ENCODE assay signal across 14 cellular contexts in the genomic region with DNA sequence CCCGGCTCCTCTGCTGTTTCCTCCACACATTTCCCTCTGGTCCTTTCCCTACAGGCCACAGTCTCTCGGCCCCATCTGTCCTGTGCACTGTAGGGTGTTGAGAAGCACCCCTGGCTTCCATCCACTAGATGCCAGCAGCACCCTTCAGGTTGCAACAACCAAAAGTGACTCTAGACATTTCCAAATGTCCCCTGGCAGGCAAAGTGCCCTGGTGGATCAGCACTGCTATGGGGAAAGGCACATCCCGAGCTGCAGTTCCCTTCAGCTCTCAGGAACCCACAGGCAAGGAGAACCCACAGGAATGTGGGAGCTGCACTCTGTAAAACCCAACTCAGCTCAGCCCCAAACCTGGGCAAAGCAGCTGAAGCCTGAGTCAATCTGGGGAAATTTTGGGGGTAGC.
DNase-seq lines count a peak whose midpoint lies in the region; ATAC-seq, FAIRE-seq and TF ChIP-seq lines count a peak whose summit lies in the region.
"Had no signal": no experiment of that assay in that cellular context is flagged by ENCODE, and none has a peak within 500 bp of the region (broad histone marks: within the 10 kb centered on the region; RNA-seq: fewer than 3 reads in every experiment).

No MANE protein-coding gene starts in this region.

- H2AFZ ChIP-seq in HepG2 (ENCODE audit: low read length) (no peak overlapping the region), SK-N-SH (ENCODE audit: low read depth) (no peak overlapping the region)

- H3K36me3 Mint-ChIP-seq in stimulated activated effector memory CD8-positive, alpha-beta T cell treated with anti-CD3 and anti-CD28 coated beads, Interleukin-12 subunit alpha, Interleukin-12 subunit beta, amount 100 ng/mL, for 72 hours = peaks cover 46% of the 10 kb centered on the region

- H3K27ac ChIP-seq in HepG2 (ENCODE audit: extremely low read length, insufficient read depth, low read length) (no peak overlapping the region), right lobe of liver (no peak overlapping the region), SK-N-SH (ENCODE audit: low read depth in 2 of 2, low read length in 1 of 2) (no peak overlapping the region)

- no peak overlapping the region for H3K4me3 ChIP-seq in HepG2 (replicated peaks in 1 of 3; ENCODE audit: insufficient read depth in 1 of 3, low read depth in 2 of 3, low read length in 3 of 3)
- H3K4me3 ChIP-seq in right lobe of liver = no peak overlapping the region
- no peak overlapping the region for H3K4me3 ChIP-seq in SK-N-SH (ENCODE audit: low read depth in 2 of 2, low read length in 1 of 2)
- H3K4me3 ChIP-seq in fibroblast of the aortic adventitia (ENCODE audit: low read depth, low read length) = no peak overlapping the region
- H3K4me3 ChIP-seq in lower leg skin (ENCODE audit: low read depth, poor library complexity, severe bottlenecking) = no peak overlapping the region
- H3K4me3 ChIP-seq: HAP-1 had no signal

- no peaks in the 10 kb centered on the region for H3K9me3 Mint-ChIP-seq in stimulated activated effector memory CD8-positive, alpha-beta T cell treated with anti-CD3 and anti-CD28 coated beads, Interleukin-12 subunit alpha, Interleukin-12 subunit beta, amount 100 ng/mL, for 72 hours
- H3K9me3 Mint-ChIP-seq: activated T-helper 1 cell treated with anti-CD3 and anti-CD28 coated beads, Interleukin-12 subunit alpha, Interleukin-12 subunit beta, Interleukin-2, Interleukin-4 antibody, amounts not matched to agents 30 ng/mL and 10 ng/mL and 1 ng/mL, durations not matched to agents 14 hours and 24 hours and 36 hours had no signal

- peaks cover 0 to 10% of the 10 kb centered on the region in 2 experiments for H3K36me3 ChIP-seq in HepG2 (replicated peaks in 1 of 2; ENCODE audit: control insufficient read depth in 1 of 2, insufficient read depth in 2 of 2, low read length in 2 of 2)
- no peaks in the 10 kb centered on the region for H3K36me3 ChIP-seq in right lobe of liver
- no peaks in the 10 kb centered on the region for H3K36me3 ChIP-seq in SK-N-SH (replicated peaks in 1 of 2; ENCODE audit: control insufficient read depth in 1 of 2, insufficient read depth in 2 of 2, low read length in 1 of 2)
- H3K36me3 ChIP-seq: HAP-1 had no signal

- POLR2A ChIA-PET in HepG2 (lab: Yijun Ruan, JAX) (no interaction called here), SK-N-SH (lab: Yijun Ruan, JAX) (no interaction called here)

- intact Hi-C loops in HepG2 (cut with micrococcal nuclease; ENCODE audit: unreplicated experiment) = no loop called here
- intact Hi-C loops in right lobe of liver (cut with DNase I) = no loop called here
- intact Hi-C loops in lower leg skin (cut with DNase I; ENCODE audit: low total_unique reads) = no loop called here

- CTCF ChIA-PET in HepG2 (lab: Yijun Ruan, JAX; ENCODE audit: low intra/inter-chr PET ratio, low total read pairs) = no interaction called here
- CTCF ChIA-PET in SK-N-SH (lab: Yijun Ruan, JAX) = interaction anchor here (0.5 to 5.4 kb wide), 4 partner anchors 12 to 31 kb away, joined by 3 to 39 read pairs (median 3); no protein-coding TSS in a partner anchor

- no TSS peak for BruUV-seq in HepG2 (replicated peaks; lab: Mats Ljungman, UMichigan)

- TF ChIP-seq POLR2A in HepG2 (IDR thresholded peaks at IDR 0.05; ENCODE audit: insufficient read depth in 1 of 2, low read depth in 2 of 2, low read length in 2 of 2) (no peak), right lobe of liver (IDR thresholded peaks at IDR 0.05) (no peak), lower leg skin (IDR thresholded peaks at IDR 0.05) (no peak)

- no peak overlapping the region for H3K4me3 Mint-ChIP-seq in stimulated activated effector memory CD8-positive, alpha-beta T cell treated with anti-CD3 and anti-CD28 coated beads, Interleukin-12 subunit alpha, Interleukin-12 subunit beta, amount 100 ng/mL, for 72 hours
- H3K4me3 Mint-ChIP-seq: activated T-helper 1 cell treated with anti-CD3 and anti-CD28 coated beads, Interleukin-12 subunit alpha, Interleukin-12 subunit beta, Interleukin-2, Interleukin-4 antibody, amounts not matched to agents 30 ng/mL and 10 ng/mL and 1 ng/mL, durations not matched to agents 14 hours and 24 hours and 36 hours had no signal

- H3K4me2 ChIP-seq in HepG2 (ENCODE audit: low read depth, low read length) (no peak overlapping the region), SK-N-SH (no peak overlapping the region)

- no peak for TF ChIP-seq RAD21 in HepG2 (CRISPR knock-in tag; IDR thresholded peaks at IDR 0.05)
- TF ChIP-seq RAD21 in SK-N-SH (IDR thresholded peaks at IDR 0.05; ENCODE audit: low read length) = peak; percentile 57

- H4K20me1 ChIP-seq in HepG2 (ENCODE audit: insufficient read depth, low read length) = no peaks in the 10 kb centered on the region; the same call in 1 of the 2 replicates
- H4K20me1 ChIP-seq in SK-N-SH (ENCODE audit: insufficient read depth) = no peaks in the 10 kb centered on the region

- H3K4me1 ChIP-seq in HepG2 (ENCODE audit: insufficient read depth, low read length) (peaks cover 18% of the 10 kb centered on the region), right lobe of liver (no peaks in the 10 kb centered on the region), SK-N-SH (ENCODE audit: control insufficient read depth in 1 of 2, insufficient read depth in 2 of 2, low read depth in 1 of 2, low read length in 1 of 2) (peaks cover 0 to 18% of the 10 kb centered on the region in 2 experiments; a peak in 2 of 4 replicates)

- H3K9ac ChIP-seq in HepG2 (ENCODE audit: insufficient read depth, low read depth, low read length) (no peak overlapping the region), SK-N-SH (no peak overlapping the region)

- WGBS in HepG2 (ENCODE audit: low lambda C conversion rate) = 73% methylated on average over 3 of the region's 3 CpGs
- WGBS in right lobe of liver (ENCODE audit: insufficient coverage, low coverage, low lambda C conversion rate, missing lambda C conversion rate) = no CpG with 5 or more reads among the region's 3 CpGs
- 89% methylated on average over 1 of the region's 3 CpGs for WGBS in SK-N-SH (ENCODE audit: low lambda C conversion rate)
- 58 to 80% methylated on average over 3 of the region's 3 CpGs for WGBS in lower leg skin, 2 donors

- no peaks in the 10 kb centered on the region for H3K27me3 ChIP-seq in HepG2 (ENCODE audit: control insufficient read depth in 1 of 2, insufficient read depth in 2 of 2, low read length in 2 of 2)
- H3K27me3 ChIP-seq in right lobe of liver = no peaks in the 10 kb centered on the region
- H3K27me3 ChIP-seq in SK-N-SH (ENCODE audit: insufficient read depth) = no peaks in the 10 kb centered on the region

- FAIRE-seq in HepG2 (lab: Jason Lieb, UNC) = no peak
- FAIRE-seq: RCC 7860 had no signal

- ATAC-seq in HepG2 (peak; percentile 55), right lobe of liver (no peak), GM21447 (IDR thresholded peaks at IDR 0.05; ENCODE audit: unreplicated experiment) (no peak), GM19023 (IDR thresholded peaks at IDR 0.05; ENCODE audit: unreplicated experiment) (no peak)
- ATAC-seq in stimulated activated effector memory CD8-positive, alpha-beta T cell treated with anti-CD3 and anti-CD28 coated beads, Interleukin-12 subunit alpha, Interleukin-12 subunit beta, amount 100 ng/mL, for 72 hours = no peak

- peak overlapping the region; percentile 17 for H3K27ac Mint-ChIP-seq in stimulated activated effector memory CD8-positive, alpha-beta T cell treated with anti-CD3 and anti-CD28 coated beads, Interleukin-12 subunit alpha, Interleukin-12 subunit beta, amount 100 ng/mL, for 72 hours
- H3K27ac Mint-ChIP-seq: activated T-helper 1 cell treated with anti-CD3 and anti-CD28 coated beads, Interleukin-12 subunit alpha, Interleukin-12 subunit beta, Interleukin-2, Interleukin-4 antibody, amounts not matched to agents 30 ng/mL and 10 ng/mL and 1 ng/mL, durations not matched to agents 14 hours and 24 hours and 36 hours had no signal

- in situ Hi-C loops in HepG2 (cut with HindIII; ENCODE audit: extremely low pct_ligation_motif_present, low pct_unique_long_range_greater_than_20kb) = no loop called here

- no peaks in the 10 kb centered on the region for H3K9me2 ChIP-seq in SK-N-SH

- TF ChIP-seq EP300 in HepG2 (IDR thresholded peaks at IDR 0.05; ENCODE audit: low read depth in 2 of 2, low read length in 2 of 2) (no peak), HepG2 (CRISPR knock-in tag; IDR thresholded peaks at IDR 0.05; ENCODE audit: borderline replicate concordance) (no peak), SK-N-SH (IDR thresholded peaks at IDR 0.05; ENCODE audit: borderline replicate concordance in 1 of 2, low read depth in 1 of 2, low read length in 1 of 2) (no peak)

- H3F3A ChIP-seq in SK-N-SH (replicated peaks; ENCODE audit: insufficient read depth) = no peaks in the 10 kb centered on the region

- H3K4me1 Mint-ChIP-seq in stimulated activated effector memory CD8-positive, alpha-beta T cell treated with anti-CD3 and anti-CD28 coated beads, Interleukin-12 subunit alpha, Interleukin-12 subunit beta, amount 100 ng/mL, for 72 hours = no peaks in the 10 kb centered on the region

- H3K79me2 ChIP-seq in HepG2 (ENCODE audit: insufficient read depth, low read length) = no peaks in the 10 kb centered on the region
- no peaks in the 10 kb centered on the region for H3K79me2 ChIP-seq in SK-N-SH (ENCODE audit: insufficient read depth)

- TF ChIP-seq CTCF in HepG2 (CRISPR knock-in tag; IDR thresholded peaks at IDR 0.05) = peak; percentile 26; the same call in 1 of the 2 replicates
- no peak for TF ChIP-seq CTCF in right lobe of liver (IDR thresholded peaks at IDR 0.05)
- no peak for TF ChIP-seq CTCF in SK-N-SH (IDR thresholded peaks at IDR 0.05)
- TF ChIP-seq CTCF in fibroblast of the aortic adventitia (IDR thresholded peaks at IDR 0.05; ENCODE audit: insufficient read depth, low read length) = no peak
- no peak for TF ChIP-seq CTCF in lower leg skin (IDR thresholded peaks at IDR 0.05)

- H3K9me3 ChIP-seq in HepG2 (ENCODE audit: low read length) (no peaks in the 10 kb centered on the region), right lobe of liver (no peaks in the 10 kb centered on the region), SK-N-SH (no peaks in the 10 kb centered on the region)

- DNase-seq in HepG2 (ENCODE audit: low spot score) (peak; percentile 9), right lobe of liver (no peak), SK-N-SH (peak; percentile 45), fibroblast of the aortic adventitia (ENCODE audit: low read depth) (peak; percentile 8), lower leg skin (ENCODE audit: low spot score in 2 of 2) (no peak)
- no peak for DNase-seq in stimulated activated effector memory CD8-positive, alpha-beta T cell treated with anti-CD3 and anti-CD28 coated beads, Interleukin-12 subunit alpha, Interleukin-12 subunit beta, amount 100 ng/mL, for 72 hours (ENCODE audit: low spot score in 2 of 2)
- DNase-seq: activated CD4-positive, alpha-beta T cell treated with anti-CD3 and anti-CD28 coated beads, Interleukin-2, amount 50 U/mL, for 1 hour; NCI-H446 treated with DMSO at 0.1 percent for 48 hours; stimulated activated CD4-positive, alpha-beta T cell treated with anti-CD3 and anti-CD28 coated beads, Interleukin-1b, Interleukin-23, amount 100 ng/mL, for 48 hours had no signal

TF ChIP-seq in HepG2, 621 proteins besides CTCF, POLR2A, EP300 and RAD21 (continues in another document):
- no peak for TF ChIP-seq ZNF264 (CRISPR knock-in tag; IDR thresholded peaks at IDR 0.05)
- TF ChIP-seq SRSF1 (optimal IDR thresholded peaks at IDR 0.05; ENCODE audit: low read depth, low read length) = no peak

TF ChIP-seq in SK-N-SH, 30 proteins besides CTCF, POLR2A, EP300 and RAD21 (continues in another document):
- TF ChIP-seq SMC3 (IDR thresholded peaks at IDR 0.05; ENCODE audit: low read depth, low read length) = peak; percentile 17; the same call in 1 of the 2 replicates

Comparison
In these comparisons a context has a peak if more than half of its experiments do, and no peak if none do; other contexts are left out.
1. DNase-seq: peak in HepG2 (single experiment), SK-N-SH (single experiment) and fibroblast of the aortic adventitia (single experiment); none in right lobe of liver (0 of 3), stimulated activated effector memory CD8-positive, alpha-beta T cell treated with anti-CD3 and anti-CD28 coated beads, Interleukin-12 subunit alpha, Interleukin-12 subunit beta, amount 100 ng/mL, for 72 hours (0 of 2) and lower leg skin (0 of 2).
2. Of the 25 proteins assayed by ChIP-seq in both HepG2 and SK-N-SH: peak only in HepG2: CTCF; only in SK-N-SH: RAD21 and SMC3; in both: none; in neither: 22.